Comparison of ENCODE assay signal across 9 cellular contexts in genomic region chr12:79420146-79420618, GRCh38.
DNase-seq lines count a peak whose midpoint lies in the region; ATAC-seq, FAIRE-seq and TF ChIP-seq lines count a peak whose summit lies in the region.
"Had no signal": no experiment of that assay in that cellular context is flagged by ENCODE, and none has a peak within 500 bp of the region (broad histone marks: within the 10 kb centered on the region; RNA-seq: fewer than 3 reads in every experiment).

No MANE protein-coding gene starts in this region.

- H3K27me3 ChIP-seq in endothelial cell of umbilical vein (ENCODE audit: control insufficient read depth in 2 of 2, insufficient read depth in 2 of 2, low read length in 2 of 2): no peaks in the 10 kb centered on the region
- H3K27me3 ChIP-seq: BLaER1 had no signal

- no peaks in the 10 kb centered on the region for H3K36me3 Mint-ChIP-seq in osteocyte (ENCODE audit: unreplicated experiment)

- H3K27me3 Mint-ChIP-seq in osteocyte (ENCODE audit: unreplicated experiment): no peaks in the 10 kb centered on the region

- ATAC-seq in GM21381 (IDR thresholded peaks at IDR 0.05; ENCODE audit: unreplicated experiment): no peak

- H4K20me1 ChIP-seq in endothelial cell of umbilical vein (replicated peaks; ENCODE audit: control insufficient read depth, extremely low read depth, insufficient read depth, low read length): no peaks in the 10 kb centered on the region
- H4K20me1 ChIP-seq: BLaER1 had no signal

- H2AFZ ChIP-seq in endothelial cell of umbilical vein (ENCODE audit: low read depth, low read length): peak overlapping the region; percentile 47

- H3K79me2 ChIP-seq in endothelial cell of umbilical vein (ENCODE audit: control insufficient read depth, insufficient read depth, low read length): no peaks in the 10 kb centered on the region

- intact Hi-C loops in endothelial cell of umbilical vein (cut with micrococcal nuclease): loop anchor here (1.0 to 5.0 kb wide), 9 partner anchors 32 to 849 kb away; partner anchors contain the start of genes PAWR and PPP1R12A

- H3K4me1 ChIP-seq in endothelial cell of umbilical vein (ENCODE audit: control insufficient read depth, extremely low read depth, insufficient read depth, low read length): peaks cover 54% of the 10 kb centered on the region
- H3K4me1 ChIP-seq: BLaER1 had no signal

- peak overlapping the region; percentile 19 for H3K4me3 Mint-ChIP-seq in osteocyte (ENCODE audit: unreplicated experiment)

- peak; percentile 9 for TF ChIP-seq POLR2A in endothelial cell of umbilical vein (IDR thresholded peaks at IDR 0.05; ENCODE audit: low read depth, low read length)

- POLR2A ChIA-PET in endothelial cell of umbilical vein (lab: Charles Lee): interaction anchor here (1.0 to 1.5 kb wide), 2 partner anchors 31 to 127 kb away, joined by 3 to 11 read pairs; no protein-coding TSS in a partner anchor

- no TSS peak for BruUV-seq in endothelial cell of umbilical vein (replicated peaks; lab: Mats Ljungman, UMichigan)

- no peak overlapping the region for H3K4me3 ChIP-seq in endothelial cell of umbilical vein (replicated peaks in 1 of 3; ENCODE audit: insufficient read depth in 1 of 3, low read depth in 1 of 3, low read length in 3 of 3)
- H3K4me3 ChIP-seq: BLaER1 had no signal

- peak overlapping the region; percentile 35 for H3K4me2 ChIP-seq in endothelial cell of umbilical vein (ENCODE audit: insufficient read depth, low read length)
- H3K4me2 ChIP-seq: BLaER1 had no signal

- H3K9me3 Mint-ChIP-seq in osteocyte (ENCODE audit: unreplicated experiment): peaks cover 4% of the 10 kb centered on the region

- TF ChIP-seq CTCF in endothelial cell of umbilical vein (IDR thresholded peaks at IDR 0.05; ENCODE audit: extremely low read depth in 1 of 2, insufficient read depth in 1 of 2, low read depth in 1 of 2, low read length in 2 of 2): peak; percentile 47 to 63
- TF ChIP-seq CTCF in osteocyte (IDR thresholded peaks at IDR 0.05): peak; percentile 85

- H3K4me1 Mint-ChIP-seq in osteocyte (ENCODE audit: unreplicated experiment): peaks cover 71% of the 10 kb centered on the region

- dilution Hi-C loops in endothelial cell of umbilical vein (cut with MboI; ENCODE audit: extremely low pct_ligation_motif_present, low sequenced_read_pairs): no loop called here

- no peaks in the 10 kb centered on the region for H3K9me3 ChIP-seq in endothelial cell of umbilical vein (replicated peaks; ENCODE audit: control insufficient read depth, insufficient read depth, low read length)
- H3K9me3 ChIP-seq: BLaER1 had no signal

- H3K27ac Mint-ChIP-seq in osteocyte (ENCODE audit: unreplicated experiment): peak overlapping the region; percentile 94

- CTCF ChIA-PET in endothelial cell of umbilical vein (lab: Charles Lee): interaction anchor here (0.6 to 6.0 kb wide), 49 partner anchors 9 to 850 kb away, joined by 3 to 84 read pairs (median 4); partner anchors contain the start of gene PAWR

- H3K36me3 ChIP-seq in endothelial cell of umbilical vein (ENCODE audit: control insufficient read depth in 2 of 2, extremely low read depth in 1 of 2, insufficient read depth in 2 of 2, low read length in 2 of 2): no peaks in the 10 kb centered on the region
- H3K36me3 ChIP-seq: BLaER1 had no signal

- DNase-seq in NCI-H1105 treated with DMSO at 0.1 percent for 48 hours (lab: John Stamatoyannopoulos, UW) (peak; percentile 24), NCI-H1105 (lab: John Stamatoyannopoulos, UW) (no peak), NCI-H510A (lab: John Stamatoyannopoulos, UW) (peak; percentile 17), endothelial cell of umbilical vein (ENCODE audit: low read depth, low spot score) (peak; percentile 93), osteocyte (ENCODE audit: extremely low spot score, unreplicated experiment) (no peak)
- no peak for DNase-seq in stimulated activated CD4-positive, alpha-beta T cell treated with anti-CD3 and anti-CD28 coated beads, Interleukin-12 subunit alpha, Interleukin-12 subunit beta, amount 100 ng/mL, for 4 hours
- no peak for DNase-seq in activated CD4-positive, CD25-positive, alpha-beta regulatory T cell treated with anti-CD3 and anti-CD28 coated beads, Interleukin-2, amount 50 U/mL, for 72 hours

- FAIRE-seq in endothelial cell of umbilical vein (lab: Jason Lieb, UNC): peak; percentile 93

- H3K9me1 ChIP-seq in endothelial cell of umbilical vein (replicated peaks; ENCODE audit: control insufficient read depth, extremely low read depth, insufficient read depth, low read length): no peaks in the 10 kb centered on the region

- H3K27ac ChIP-seq in endothelial cell of umbilical vein (ENCODE audit: insufficient read depth, low read depth, low read length): peak overlapping the region; percentile 97
- H3K27ac ChIP-seq: BLaER1 had no signal

- peak overlapping the region; percentile 74 for H3K9ac ChIP-seq in endothelial cell of umbilical vein (replicated peaks; ENCODE audit: extremely low read depth, insufficient read depth, low read length)
- H3K9ac ChIP-seq: BLaER1 had no signal

TF ChIP-seq in endothelial cell of umbilical vein, 7 proteins besides CTCF, POLR2A, EP300 and RAD21:
- peak; percentile 56 for TF ChIP-seq JUN (IDR thresholded peaks at IDR 0.05; ENCODE audit: borderline replicate concordance, insufficient read depth, insufficient read length, low read depth)
- no peak for TF ChIP-seq GATA2 (IDR thresholded peaks at IDR 0.05; ENCODE audit: insufficient read depth, insufficient read length, low read depth, low read length)
- peak; percentile 46 for TF ChIP-seq FOS (IDR thresholded peaks at IDR 0.05; ENCODE audit: borderline replicate concordance, insufficient read depth, low read length)
- peak; percentile 48 for TF ChIP-seq POLR2AphosphoS5 (IDR thresholded peaks at IDR 0.05; ENCODE audit: insufficient read depth, low read depth, low read length)

Comparison
In these comparisons a context has a peak if more than half of its experiments do, and no peak if none do; other contexts are left out.
1. DNase-seq: peak in NCI-H1105 treated with DMSO at 0.1 percent for 48 hours (single experiment), NCI-H510A (single experiment) and endothelial cell of umbilical vein (single experiment); none in NCI-H1105 (single experiment), osteocyte (single experiment), stimulated activated CD4-positive, alpha-beta T cell treated with anti-CD3 and anti-CD28 coated beads, Interleukin-12 subunit alpha, Interleukin-12 subunit beta, amount 100 ng/mL, for 4 hours (single experiment) and activated CD4-positive, CD25-positive, alpha-beta regulatory T cell treated with anti-CD3 and anti-CD28 coated beads, Interleukin-2, amount 50 U/mL, for 72 hours (single experiment).